1 cellular context compared by ENCODE assay signal in the genomic region with DNA sequence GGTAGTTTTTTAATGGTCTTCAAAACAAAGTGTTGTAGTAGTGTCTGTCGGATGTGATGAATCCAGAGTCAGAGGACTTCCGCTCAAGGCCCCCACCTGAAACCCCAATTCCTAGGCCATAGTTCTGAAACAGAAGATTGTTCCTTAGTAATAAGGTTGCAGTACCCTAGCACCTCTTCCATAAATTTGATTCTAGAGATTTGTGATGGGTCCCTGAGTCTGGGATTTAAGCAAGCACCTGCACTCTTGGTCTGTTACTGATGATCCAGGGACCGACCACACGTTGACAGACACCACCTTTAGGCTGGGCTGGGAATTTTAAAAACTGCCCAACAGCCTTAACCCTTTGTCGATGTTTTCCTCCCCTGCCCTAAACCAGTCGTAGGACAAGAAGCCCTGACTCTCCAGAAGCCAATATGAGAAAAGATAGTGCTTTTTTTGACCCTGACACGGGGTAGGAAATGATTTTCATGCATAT.
A peak's percentile ranks its signal among the peaks of the same experiment; 100 is the strongest.
TF ChIP-seq lines count a peak whose summit lies in the region.

No MANE protein-coding gene starts in this region.

TF ChIP-seq in HepG2, 621 proteins besides CTCF, POLR2A, EP300 and RAD21 (continued from another document and continues in another):
- TF ChIP-seq, protein P1, sequence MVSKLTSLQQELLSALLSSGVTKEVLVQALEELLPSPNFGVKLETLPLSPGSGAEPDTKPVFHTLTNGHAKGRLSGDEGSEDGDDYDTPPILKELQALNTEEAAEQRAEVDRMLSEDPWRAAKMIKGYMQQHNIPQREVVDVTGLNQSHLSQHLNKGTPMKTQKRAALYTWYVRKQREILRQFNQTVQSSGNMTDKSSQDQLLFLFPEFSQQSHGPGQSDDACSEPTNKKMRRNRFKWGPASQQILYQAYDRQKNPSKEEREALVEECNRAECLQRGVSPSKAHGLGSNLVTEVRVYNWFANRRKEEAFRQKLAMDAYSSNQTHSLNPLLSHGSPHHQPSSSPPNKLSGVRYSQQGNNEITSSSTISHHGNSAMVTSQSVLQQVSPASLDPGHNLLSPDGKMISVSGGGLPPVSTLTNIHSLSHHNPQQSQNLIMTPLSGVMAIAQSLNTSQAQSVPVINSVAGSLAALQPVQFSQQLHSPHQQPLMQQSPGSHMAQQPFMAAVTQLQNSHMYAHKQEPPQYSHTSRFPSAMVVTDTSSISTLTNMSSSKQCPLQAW (CRISPR knock-in tag; IDR thresholded peaks at IDR 0.05), result 0 out of 2 replicates have a peak, but pooled peaks have one; percentile 43
- TF ChIP-seq ZNF782 (CRISPR knock-in tag; IDR thresholded peaks at IDR 0.05; ENCODE audit: borderline replicate concordance), result no peak
- TF ChIP-seq ZNF225 (CRISPR knock-in tag; IDR thresholded peaks at IDR 0.05), result no peak
- peak; percentile 22; the same call in 1 of the 2 replicates for TF ChIP-seq GATA4 (IDR thresholded peaks at IDR 0.05; ENCODE audit: borderline replicate concordance, low read depth)
- TF ChIP-seq PHF21A (CRISPR knock-in tag; IDR thresholded peaks at IDR 0.05), result peak; percentile 55; the same call in 1 of the 2 replicates
- no peak for TF ChIP-seq FLYWCH1 (CRISPR knock-in tag; IDR thresholded peaks at IDR 0.05)
- no peak for TF ChIP-seq ZNF180 (CRISPR knock-in tag; IDR thresholded peaks at IDR 0.05; ENCODE audit: borderline replicate concordance, low read depth)
- no peak for TF ChIP-seq RARG (CRISPR knock-in tag; IDR thresholded peaks at IDR 0.05; ENCODE audit: low read depth)
- TF ChIP-seq STAG1 (CRISPR knock-in tag; IDR thresholded peaks at IDR 0.05), result no peak
- no peak for TF ChIP-seq ZBTB3 (CRISPR knock-in tag; IDR thresholded peaks at IDR 0.05; ENCODE audit: borderline replicate concordance, low read depth)
- TF ChIP-seq MYNN (CRISPR knock-in tag; IDR thresholded peaks at IDR 0.05; ENCODE audit: low read depth), result peak; percentile 92; the same call in 1 of the 2 replicates
- TF ChIP-seq, protein P2, sequence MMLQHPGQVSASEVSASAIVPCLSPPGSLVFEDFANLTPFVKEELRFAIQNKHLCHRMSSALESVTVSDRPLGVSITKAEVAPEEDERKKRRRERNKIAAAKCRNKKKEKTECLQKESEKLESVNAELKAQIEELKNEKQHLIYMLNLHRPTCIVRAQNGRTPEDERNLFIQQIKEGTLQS (CRISPR knock-in tag; IDR thresholded peaks at IDR 0.05), result no peak
- TF ChIP-seq, protein P3, sequence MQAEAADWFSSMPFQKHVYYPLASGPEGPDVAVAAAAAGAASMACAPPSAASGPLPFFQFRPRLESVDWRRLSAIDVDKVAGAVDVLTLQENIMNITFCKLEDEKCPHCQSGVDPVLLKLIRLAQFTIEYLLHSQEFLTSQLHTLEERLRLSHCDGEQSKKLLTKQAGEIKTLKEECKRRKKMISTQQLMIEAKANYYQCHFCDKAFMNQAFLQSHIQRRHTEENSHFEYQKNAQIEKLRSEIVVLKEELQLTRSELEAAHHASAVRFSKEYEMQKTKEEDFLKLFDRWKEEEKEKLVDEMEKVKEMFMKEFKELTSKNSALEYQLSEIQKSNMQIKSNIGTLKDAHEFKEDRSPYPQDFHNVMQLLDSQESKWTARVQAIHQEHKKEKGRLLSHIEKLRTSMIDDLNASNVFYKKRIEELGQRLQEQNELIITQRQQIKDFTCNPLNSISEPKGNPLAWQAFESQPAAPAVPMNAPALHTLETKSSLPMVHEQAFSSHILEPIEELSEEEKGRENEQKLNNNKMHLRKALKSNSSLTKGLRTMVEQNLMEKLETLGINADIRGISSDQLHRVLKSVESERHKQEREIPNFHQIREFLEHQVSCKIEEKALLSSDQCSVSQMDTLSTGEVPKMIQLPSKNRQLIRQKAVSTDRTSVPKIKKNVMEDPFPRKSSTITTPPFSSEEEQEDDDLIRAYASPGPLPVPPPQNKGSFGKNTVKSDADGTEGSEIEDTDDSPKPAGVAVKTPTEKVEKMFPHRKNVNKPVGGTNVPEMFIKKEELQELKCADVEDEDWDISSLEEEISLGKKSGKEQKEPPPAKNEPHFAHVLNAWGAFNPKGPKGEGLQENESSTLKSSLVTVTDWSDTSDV (CRISPR knock-in tag; IDR thresholded peaks at IDR 0.05), result no peak
- no peak for TF ChIP-seq ZNF749 (CRISPR knock-in tag; IDR thresholded peaks at IDR 0.05; ENCODE audit: borderline replicate concordance)
- no peak for TF ChIP-seq NR3C1 (CRISPR knock-in tag; IDR thresholded peaks at IDR 0.05)
- TF ChIP-seq ZNF839 (CRISPR knock-in tag; IDR thresholded peaks at IDR 0.05; ENCODE audit: borderline replicate concordance), result no peak
- TF ChIP-seq PHB2 (IDR thresholded peaks at IDR 0.05; ENCODE audit: partially characterized antibody), result no peak
- no peak for TF ChIP-seq MLLT10 (CRISPR knock-in tag; IDR thresholded peaks at IDR 0.05)
- TF ChIP-seq FOXC1 (CRISPR knock-in tag; IDR thresholded peaks at IDR 0.05; ENCODE audit: borderline replicate concordance), result no peak
- TF ChIP-seq PITX1 (CRISPR knock-in tag; IDR thresholded peaks at IDR 0.05), result 0 out of 2 replicates have a peak, but pooled peaks have one; percentile 24
- no peak for TF ChIP-seq ZMYM3 (CRISPR knock-in tag; IDR thresholded peaks at IDR 0.05)
- peak; percentile 44; the same call in 1 of the 2 replicates for TF ChIP-seq ELF3 (CRISPR knock-in tag; IDR thresholded peaks at IDR 0.05)
- peak; percentile 51; the same call in 1 of the 2 replicates for TF ChIP-seq ZNF331 (CRISPR knock-in tag; IDR thresholded peaks at IDR 0.05)
- no peak; the same call in 1 of the 2 replicates for TF ChIP-seq PHF8 (CRISPR knock-in tag; IDR thresholded peaks at IDR 0.05)
- TF ChIP-seq YEATS2 (CRISPR knock-in tag; IDR thresholded peaks at IDR 0.05; ENCODE audit: borderline replicate concordance), result 0 out of 2 replicates have a peak, but pooled peaks have one; percentile 12
- TF ChIP-seq MXI1 (IDR thresholded peaks at IDR 0.05; ENCODE audit: borderline replicate concordance, low read depth, low read length), result no peak
- TF ChIP-seq, protein P4, sequence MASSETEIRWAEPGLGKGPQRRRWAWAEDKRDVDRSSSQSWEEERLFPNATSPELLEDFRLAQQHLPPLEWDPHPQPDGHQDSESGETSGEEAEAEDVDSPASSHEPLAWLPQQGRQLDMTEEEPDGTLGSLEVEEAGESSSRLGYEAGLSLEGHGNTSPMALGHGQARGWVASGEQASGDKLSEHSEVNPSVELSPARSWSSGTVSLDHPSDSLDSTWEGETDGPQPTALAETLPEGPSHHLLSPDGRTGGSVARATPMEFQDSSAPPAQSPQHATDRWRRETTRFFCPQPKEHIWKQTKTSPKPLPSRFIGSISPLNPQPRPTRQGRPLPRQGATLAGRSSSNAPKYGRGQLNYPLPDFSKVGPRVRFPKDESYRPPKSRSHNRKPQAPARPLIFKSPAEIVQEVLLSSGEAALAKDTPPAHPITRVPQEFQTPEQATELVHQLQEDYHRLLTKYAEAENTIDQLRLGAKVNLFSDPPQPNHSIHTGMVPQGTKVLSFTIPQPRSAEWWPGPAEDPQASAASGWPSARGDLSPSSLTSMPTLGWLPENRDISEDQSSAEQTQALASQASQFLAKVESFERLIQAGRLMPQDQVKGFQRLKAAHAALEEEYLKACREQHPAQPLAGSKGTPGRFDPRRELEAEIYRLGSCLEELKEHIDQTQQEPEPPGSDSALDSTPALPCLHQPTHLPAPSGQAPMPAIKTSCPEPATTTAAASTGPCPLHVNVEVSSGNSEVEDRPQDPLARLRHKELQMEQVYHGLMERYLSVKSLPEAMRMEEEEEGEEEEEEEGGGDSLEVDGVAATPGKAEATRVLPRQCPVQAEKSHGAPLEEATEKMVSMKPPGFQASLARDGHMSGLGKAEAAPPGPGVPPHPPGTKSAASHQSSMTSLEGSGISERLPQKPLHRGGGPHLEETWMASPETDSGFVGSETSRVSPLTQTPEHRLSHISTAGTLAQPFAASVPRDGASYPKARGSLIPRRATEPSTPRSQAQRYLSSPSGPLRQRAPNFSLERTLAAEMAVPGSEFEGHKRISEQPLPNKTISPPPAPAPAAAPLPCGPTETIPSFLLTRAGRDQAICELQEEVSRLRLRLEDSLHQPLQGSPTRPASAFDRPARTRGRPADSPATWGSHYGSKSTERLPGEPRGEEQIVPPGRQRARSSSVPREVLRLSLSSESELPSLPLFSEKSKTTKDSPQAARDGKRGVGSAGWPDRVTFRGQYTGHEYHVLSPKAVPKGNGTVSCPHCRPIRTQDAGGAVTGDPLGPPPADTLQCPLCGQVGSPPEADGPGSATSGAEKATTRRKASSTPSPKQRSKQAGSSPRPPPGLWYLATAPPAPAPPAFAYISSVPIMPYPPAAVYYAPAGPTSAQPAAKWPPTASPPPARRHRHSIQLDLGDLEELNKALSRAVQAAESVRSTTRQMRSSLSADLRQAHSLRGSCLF (CRISPR knock-in tag; IDR thresholded peaks at IDR 0.05; ENCODE audit: borderline replicate concordance), result no peak
- no peak for TF ChIP-seq RFXANK (CRISPR knock-in tag; IDR thresholded peaks at IDR 0.05)
- TF ChIP-seq MEIS2 (CRISPR knock-in tag; IDR thresholded peaks at IDR 0.05), result no peak
- TF ChIP-seq, protein P5, sequence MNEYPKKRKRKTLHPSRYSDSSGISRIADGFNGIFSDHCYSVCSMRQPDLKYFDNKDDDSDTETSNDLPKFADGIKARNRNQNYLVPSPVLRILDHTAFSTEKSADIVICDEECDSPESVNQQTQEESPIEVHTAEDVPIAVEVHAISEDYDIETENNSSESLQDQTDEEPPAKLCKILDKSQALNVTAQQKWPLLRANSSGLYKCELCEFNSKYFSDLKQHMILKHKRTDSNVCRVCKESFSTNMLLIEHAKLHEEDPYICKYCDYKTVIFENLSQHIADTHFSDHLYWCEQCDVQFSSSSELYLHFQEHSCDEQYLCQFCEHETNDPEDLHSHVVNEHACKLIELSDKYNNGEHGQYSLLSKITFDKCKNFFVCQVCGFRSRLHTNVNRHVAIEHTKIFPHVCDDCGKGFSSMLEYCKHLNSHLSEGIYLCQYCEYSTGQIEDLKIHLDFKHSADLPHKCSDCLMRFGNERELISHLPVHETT (CRISPR knock-in tag; conservative IDR thresholded peaks at IDR 0.05), result 0 out of 2 replicates have a peak, but pooled peaks have one; percentile 34
- TF ChIP-seq SMAD3 (CRISPR knock-in tag; IDR thresholded peaks at IDR 0.05), result no peak
- TF ChIP-seq, protein P6, sequence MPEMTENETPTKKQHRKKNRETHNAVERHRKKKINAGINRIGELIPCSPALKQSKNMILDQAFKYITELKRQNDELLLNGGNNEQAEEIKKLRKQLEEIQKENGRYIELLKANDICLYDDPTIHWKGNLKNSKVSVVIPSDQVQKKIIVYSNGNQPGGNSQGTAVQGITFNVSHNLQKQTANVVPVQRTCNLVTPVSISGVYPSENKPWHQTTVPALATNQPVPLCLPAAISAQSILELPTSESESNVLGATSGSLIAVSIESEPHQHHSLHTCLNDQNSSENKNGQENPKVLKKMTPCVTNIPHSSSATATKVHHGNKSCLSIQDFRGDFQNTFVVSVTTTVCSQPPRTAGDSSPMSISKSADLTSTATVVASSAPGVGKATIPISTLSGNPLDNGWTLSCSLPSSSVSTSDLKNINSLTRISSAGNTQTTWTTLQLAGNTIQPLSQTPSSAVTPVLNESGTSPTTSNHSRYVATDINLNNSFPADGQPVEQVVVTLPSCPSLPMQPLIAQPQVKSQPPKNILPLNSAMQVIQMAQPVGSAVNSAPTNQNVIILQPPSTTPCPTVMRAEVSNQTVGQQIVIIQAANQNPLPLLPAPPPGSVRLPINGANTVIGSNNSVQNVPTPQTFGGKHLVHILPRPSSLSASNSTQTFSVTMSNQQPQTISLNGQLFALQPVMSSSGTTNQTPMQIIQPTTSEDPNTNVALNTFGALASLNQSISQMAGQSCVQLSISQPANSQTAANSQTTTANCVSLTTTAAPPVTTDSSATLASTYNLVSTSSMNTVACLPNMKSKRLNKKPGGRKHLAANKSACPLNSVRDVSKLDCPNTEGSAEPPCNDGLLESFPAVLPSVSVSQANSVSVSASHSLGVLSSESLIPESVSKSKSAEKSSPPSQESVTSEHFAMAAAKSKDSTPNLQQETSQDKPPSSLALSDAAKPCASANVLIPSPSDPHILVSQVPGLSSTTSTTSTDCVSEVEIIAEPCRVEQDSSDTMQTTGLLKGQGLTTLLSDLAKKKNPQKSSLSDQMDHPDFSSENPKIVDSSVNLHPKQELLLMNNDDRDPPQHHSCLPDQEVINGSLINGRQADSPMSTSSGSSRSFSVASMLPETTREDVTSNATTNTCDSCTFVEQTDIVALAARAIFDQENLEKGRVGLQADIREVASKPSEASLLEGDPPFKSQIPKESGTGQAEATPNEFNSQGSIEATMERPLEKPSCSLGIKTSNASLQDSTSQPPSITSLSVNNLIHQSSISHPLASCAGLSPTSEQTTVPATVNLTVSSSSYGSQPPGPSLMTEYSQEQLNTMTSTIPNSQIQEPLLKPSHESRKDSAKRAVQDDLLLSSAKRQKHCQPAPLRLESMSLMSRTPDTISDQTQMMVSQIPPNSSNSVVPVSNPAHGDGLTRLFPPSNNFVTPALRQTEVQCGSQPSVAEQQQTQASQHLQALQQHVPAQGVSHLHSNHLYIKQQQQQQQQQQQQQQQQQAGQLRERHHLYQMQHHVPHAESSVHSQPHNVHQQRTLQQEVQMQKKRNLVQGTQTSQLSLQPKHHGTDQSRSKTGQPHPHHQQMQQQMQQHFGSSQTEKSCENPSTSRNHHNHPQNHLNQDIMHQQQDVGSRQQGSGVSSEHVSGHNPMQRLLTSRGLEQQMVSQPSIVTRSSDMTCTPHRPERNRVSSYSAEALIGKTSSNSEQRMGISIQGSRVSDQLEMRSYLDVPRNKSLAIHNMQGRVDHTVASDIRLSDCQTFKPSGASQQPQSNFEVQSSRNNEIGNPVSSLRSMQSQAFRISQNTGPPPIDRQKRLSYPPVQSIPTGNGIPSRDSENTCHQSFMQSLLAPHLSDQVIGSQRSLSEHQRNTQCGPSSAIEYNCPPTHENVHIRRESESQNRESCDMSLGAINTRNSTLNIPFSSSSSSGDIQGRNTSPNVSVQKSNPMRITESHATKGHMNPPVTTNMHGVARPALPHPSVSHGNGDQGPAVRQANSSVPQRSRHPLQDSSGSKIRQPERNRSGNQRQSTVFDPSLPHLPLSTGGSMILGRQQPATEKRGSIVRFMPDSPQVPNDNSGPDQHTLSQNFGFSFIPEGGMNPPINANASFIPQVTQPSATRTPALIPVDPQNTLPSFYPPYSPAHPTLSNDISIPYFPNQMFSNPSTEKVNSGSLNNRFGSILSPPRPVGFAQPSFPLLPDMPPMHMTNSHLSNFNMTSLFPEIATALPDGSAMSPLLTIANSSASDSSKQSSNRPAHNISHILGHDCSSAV (CRISPR knock-in tag; IDR thresholded peaks at IDR 0.05; ENCODE audit: borderline replicate concordance), result no peak
- no peak for TF ChIP-seq HNRNPL (IDR thresholded peaks at IDR 0.05; ENCODE audit: low read depth, low read length)
- TF ChIP-seq ZSCAN30 (CRISPR knock-in tag; IDR thresholded peaks at IDR 0.05), result no peak
- TF ChIP-seq, protein P7, sequence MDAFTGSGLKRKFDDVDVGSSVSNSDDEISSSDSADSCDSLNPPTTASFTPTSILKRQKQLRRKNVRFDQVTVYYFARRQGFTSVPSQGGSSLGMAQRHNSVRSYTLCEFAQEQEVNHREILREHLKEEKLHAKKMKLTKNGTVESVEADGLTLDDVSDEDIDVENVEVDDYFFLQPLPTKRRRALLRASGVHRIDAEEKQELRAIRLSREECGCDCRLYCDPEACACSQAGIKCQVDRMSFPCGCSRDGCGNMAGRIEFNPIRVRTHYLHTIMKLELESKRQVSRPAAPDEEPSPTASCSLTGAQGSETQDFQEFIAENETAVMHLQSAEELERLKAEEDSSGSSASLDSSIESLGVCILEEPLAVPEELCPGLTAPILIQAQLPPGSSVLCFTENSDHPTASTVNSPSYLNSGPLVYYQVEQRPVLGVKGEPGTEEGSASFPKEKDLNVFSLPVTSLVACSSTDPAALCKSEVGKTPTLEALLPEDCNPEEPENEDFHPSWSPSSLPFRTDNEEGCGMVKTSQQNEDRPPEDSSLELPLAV (CRISPR knock-in tag; conservative IDR thresholded peaks at IDR 0.05; ENCODE audit: low read depth), result no peak
